In the genomic region with DNA sequence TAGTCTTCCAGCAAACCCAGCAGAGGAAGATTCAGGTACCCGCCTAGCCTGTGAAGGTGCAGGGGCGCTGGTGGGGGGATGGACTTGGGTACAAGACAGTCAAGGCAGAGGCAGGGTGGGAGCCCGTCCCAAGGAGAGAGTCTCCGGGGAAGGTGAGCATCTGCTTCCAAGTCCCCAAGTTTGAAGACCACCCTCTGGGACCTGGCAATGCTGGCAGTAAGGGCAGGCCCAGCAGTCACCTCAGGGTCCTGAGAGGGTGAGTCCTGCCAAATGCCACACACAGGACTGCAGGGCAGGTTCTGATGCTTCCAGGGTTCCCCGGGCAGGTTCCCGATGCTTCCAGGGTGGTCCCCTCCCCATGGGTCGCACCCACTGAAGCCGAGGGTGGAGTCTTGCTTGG, we compare ENCODE assay signal across 31 cellular contexts.
"Had no signal": no experiment of that assay in that cellular context is flagged by ENCODE, and none has a peak within 500 bp of the region (broad histone marks: within the 10 kb centered on the region; RNA-seq: fewer than 3 reads in every experiment).

No MANE protein-coding gene starts in this region.

- H3K9me3 Mint-ChIP-seq: natural killer cell treated with Interleukin-12 subunit alpha and Interleukin-12 subunit beta and Interleukin-15 and Interleukin-18, amount 100 ng/mL, for 72 hours; nephron progenitor cell; neural crest cell; type B pancreatic cell had no signal

- H3K36me3 ChIP-seq: ovary, right lobe of liver, spleen, suprapubic skin, tibial artery, transverse colon, upper lobe of right lung, uterus had no signal

- H3K27me3 ChIP-seq: ovary, right lobe of liver, spleen, suprapubic skin, testis, tibial artery, transverse colon, upper lobe of right lung, uterus had no signal

- H3K4me3 ChIP-seq: ovary, psoas muscle, right lobe of liver, skin epidermis, smooth muscle cell, spleen, suprapubic skin, testis, tibial artery, transverse colon, upper lobe of right lung, uterus had no signal

- H3K9me3 ChIP-seq: ovary, psoas muscle, right lobe of liver, suprapubic skin, testis, tibial artery, transverse colon, upper lobe of right lung, uterus had no signal

- H3K4me1 Mint-ChIP-seq: naive thymus-derived CD8-positive, alpha-beta T cell; nephron progenitor cell; neural crest cell; stimulated activated memory B cell treated with anti-CD40 and anti-IgM and Interleukin-4, amounts not matched to agents 10 μg/mL and 1 μg/mL and 100 μg/mL, for 72 hours; stimulated activated naive CD8-positive, alpha-beta T cell treated with anti-CD3 and anti-CD28 coated beads, Interleukin-15, amount 100 ng/mL, for 72 hours had no signal

- H3K27ac Mint-ChIP-seq: naive thymus-derived CD8-positive, alpha-beta T cell; natural killer cell treated with Interleukin-12 subunit alpha and Interleukin-12 subunit beta and Interleukin-15 and Interleukin-18, amount 100 ng/mL, for 72 hours; nephron progenitor cell; progenitor cell of endocrine pancreas; stimulated activated memory B cell treated with anti-CD40 and anti-IgM and Interleukin-4, amounts not matched to agents 10 μg/mL and 1 μg/mL and 100 μg/mL, for 72 hours; stimulated activated naive CD8-positive, alpha-beta T cell treated with anti-CD3 and anti-CD28 coated beads, Interleukin-15, amount 100 ng/mL, for 72 hours; type B pancreatic cell had no signal

- ATAC-seq: naive thymus-derived CD8-positive, alpha-beta T cell; psoas muscle; right cardiac atrium; stimulated activated memory B cell treated with anti-CD40 and anti-IgM and Interleukin-4, amounts not matched to agents 10 μg/mL and 1 μg/mL and 100 μg/mL, for 72 hours; stimulated activated naive CD8-positive, alpha-beta T cell treated with anti-CD3 and anti-CD28 coated beads, Interleukin-15, amount 100 ng/mL, for 72 hours; stimulated activated naive CD8-positive, alpha-beta T cell treated with anti-CD3 and anti-CD28 coated beads, Interleukin-15, Interleukin-2, amounts not matched to agents 100 U/mL and 50 U/mL, for 24 hours had no signal

- DNase-seq: naive thymus-derived CD8-positive, alpha-beta T cell; nephron progenitor cell; occipital lobe; ovary; psoas muscle; right cardiac atrium; right lobe of liver; stimulated activated CD4-positive, alpha-beta T cell treated with anti-CD3 and anti-CD28 coated beads, Interleukin-12 subunit alpha, Interleukin-12 subunit beta, amount 100 ng/mL, for 4 hours; stimulated activated CD4-positive, alpha-beta T cell treated with anti-CD3 and anti-CD28 coated beads, Interleukin-1b, Interleukin-23, amount 100 ng/mL, for 48 hours; stimulated activated CD4-positive, alpha-beta T cell treated with anti-CD3 and anti-CD28 coated beads, Interleukin-4, amount 100 ng/mL, for 1 hour; stimulated activated CD4-positive, alpha-beta T cell treated with anti-CD3 and anti-CD28 coated beads, Interleukin-4, amount 100 ng/mL, for 4 hours; stimulated activated CD8-positive, alpha-beta memory T cell treated with anti-CD3 and anti-CD28 coated beads, Interleukin-4, amount 100 ng/mL, for 48 hours; stimulated activated naive CD4-positive, alpha-beta T cell; stimulated activated naive CD8-positive, alpha-beta T cell treated with anti-CD3 and anti-CD28 coated beads, Interleukin-15, amount 100 ng/mL, for 72 hours; stimulated activated naive CD8-positive, alpha-beta T cell treated with anti-CD3 and anti-CD28 coated beads, Interleukin-15, Interleukin-2, amounts not matched to agents 100 U/mL and 50 U/mL, for 24 hours; substantia nigra; testis; transverse colon; upper lobe of right lung; uterus had no signal

- H3K4me1 ChIP-seq: parathyroid adenoma, psoas muscle, right lobe of liver, spleen, testis, tibial artery, transverse colon, upper lobe of right lung, uterus had no signal

- H3K27ac ChIP-seq: ovary, parathyroid adenoma, psoas muscle, right lobe of liver, skin epidermis, spleen, suprapubic skin, testis, tibial artery, transverse colon, upper lobe of right lung, uterus had no signal

- H3K27me3 Mint-ChIP-seq: naive thymus-derived CD8-positive, alpha-beta T cell; natural killer cell treated with Interleukin-12 subunit alpha and Interleukin-12 subunit beta and Interleukin-15 and Interleukin-18, amount 100 ng/mL, for 72 hours; stimulated activated memory B cell treated with anti-CD40 and anti-IgM and Interleukin-4, amounts not matched to agents 10 μg/mL and 1 μg/mL and 100 μg/mL, for 72 hours; stimulated activated naive CD8-positive, alpha-beta T cell treated with anti-CD3 and anti-CD28 coated beads, Interleukin-15, amount 100 ng/mL, for 72 hours had no signal

- H3K4me3 Mint-ChIP-seq: naive thymus-derived CD8-positive, alpha-beta T cell; natural killer cell treated with Interleukin-12 subunit alpha and Interleukin-12 subunit beta and Interleukin-15 and Interleukin-18, amount 100 ng/mL, for 72 hours; nephron progenitor cell; neural crest cell; stimulated activated memory B cell treated with anti-CD40 and anti-IgM and Interleukin-4, amounts not matched to agents 10 μg/mL and 1 μg/mL and 100 μg/mL, for 72 hours; stimulated activated naive CD8-positive, alpha-beta T cell treated with anti-CD3 and anti-CD28 coated beads, Interleukin-15, amount 100 ng/mL, for 72 hours; type B pancreatic cell had no signal

- H3K4me2 ChIP-seq: smooth muscle cell had no signal

- H2AFZ ChIP-seq: parathyroid adenoma had no signal

- H3K9ac ChIP-seq: parathyroid adenoma had no signal

- H3K36me3 Mint-ChIP-seq: naive thymus-derived CD8-positive, alpha-beta T cell; natural killer cell treated with Interleukin-12 subunit alpha and Interleukin-12 subunit beta and Interleukin-15 and Interleukin-18, amount 100 ng/mL, for 72 hours; stimulated activated memory B cell treated with anti-CD40 and anti-IgM and Interleukin-4, amounts not matched to agents 10 μg/mL and 1 μg/mL and 100 μg/mL, for 72 hours; type B pancreatic cell had no signal
